ENCODE assay signal across 9 cellular contexts in the genomic region with DNA sequence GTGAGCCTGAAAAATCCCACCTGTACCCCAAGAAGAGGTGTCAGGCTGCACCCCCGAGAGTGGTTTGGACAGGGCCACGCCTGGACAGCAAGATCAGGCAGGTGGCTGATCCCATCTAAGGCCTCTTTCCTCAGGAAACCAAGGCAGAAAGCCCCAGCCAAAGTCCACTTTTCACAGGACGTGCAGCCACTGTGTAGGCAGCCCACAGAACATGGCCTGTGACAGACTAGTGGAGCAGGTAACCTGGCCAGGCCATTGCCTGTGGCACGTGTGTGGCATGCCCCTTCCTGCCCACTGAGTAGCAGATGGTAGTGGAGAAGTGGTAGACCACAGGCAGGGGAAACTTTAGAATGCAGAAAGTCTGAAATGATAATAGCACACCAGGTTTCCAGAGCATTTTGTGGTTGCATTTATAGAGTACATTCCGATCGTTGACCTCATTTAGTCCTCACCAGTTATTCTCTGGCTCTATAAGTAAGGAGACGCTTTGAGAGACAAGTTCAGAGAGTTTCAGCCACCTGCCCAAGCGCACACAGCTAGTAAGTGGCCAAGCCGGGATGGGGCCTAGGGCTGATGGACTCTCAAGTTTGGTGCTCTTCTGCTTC.
DNase-seq lines count a peak whose midpoint lies in the region; ATAC-seq and TF ChIP-seq lines count a peak whose summit lies in the region.
"Had no signal": no experiment of that assay in that cellular context is flagged by ENCODE, and none has a peak within 500 bp of the region (broad histone marks: within the 10 kb centered on the region; RNA-seq: fewer than 3 reads in every experiment).

No MANE protein-coding gene starts in this region.

- H3K9me3 ChIP-seq in transverse colon = no peaks in the 10 kb centered on the region
- H3K9me3 ChIP-seq: neutrophil had no signal

- TF ChIP-seq POLR2A in transverse colon (IDR thresholded peaks at IDR 0.05) = no peak

- no peak overlapping the region for H3K4me3 ChIP-seq in transverse colon

- H3K9me3 Mint-ChIP-seq in activated naive CD4-positive, alpha-beta T cell treated with anti-CD3 and anti-CD28 coated beads, Interleukin-2, amount 10 ng/mL, durations not matched to agents 7 days and 5 days = no peaks in the 10 kb centered on the region

- CTCF ChIA-PET in activated naive CD4-positive, alpha-beta T cell treated with anti-CD3 and anti-CD28 coated beads, Interleukin-2, amount 10 ng/mL, durations not matched to agents 7 days and 5 days (lab: Charles Lee) = no interaction called here

- intact Hi-C loops in transverse colon (cut with DNase I; ENCODE audit: low total_unique reads) = loop anchor here (10.0 kb wide), 2 partner anchors 61 to 121 kb away; a partner anchor contains a TSS

- H3K27me3 ChIP-seq in transverse colon = no peaks in the 10 kb centered on the region
- H3K27me3 ChIP-seq: neutrophil had no signal

- TF ChIP-seq EP300 in transverse colon (IDR thresholded peaks at IDR 0.05; ENCODE audit: low read depth) = no peak

- in situ Hi-C loops in transverse colon (cut with MboI; ENCODE audit: low pct_ligation_motif_present in 1 of 4, low pct_unique_long_range_greater_than_20kb in 1 of 4, low sequenced_read_pairs in 3 of 4) = no loop called here

- H3K4me3 Mint-ChIP-seq in activated naive CD4-positive, alpha-beta T cell treated with anti-CD3 and anti-CD28 coated beads, Interleukin-2, amount 10 ng/mL, durations not matched to agents 7 days and 5 days = no peak overlapping the region

- no peaks in the 10 kb centered on the region for H3K36me3 ChIP-seq in transverse colon

- ATAC-seq in HG03460 (IDR thresholded peaks at IDR 0.05; ENCODE audit: unreplicated experiment) (no peak), HG03439 (IDR thresholded peaks at IDR 0.05; ENCODE audit: unreplicated experiment) (no peak)

- H3K27me3 Mint-ChIP-seq in activated naive CD4-positive, alpha-beta T cell treated with anti-CD3 and anti-CD28 coated beads, Interleukin-2, amount 10 ng/mL, durations not matched to agents 7 days and 5 days = no peaks in the 10 kb centered on the region

- peak overlapping the region; percentile 63 for H3K27ac Mint-ChIP-seq in activated naive CD4-positive, alpha-beta T cell treated with anti-CD3 and anti-CD28 coated beads, Interleukin-2, amount 10 ng/mL, durations not matched to agents 7 days and 5 days

- H3K27ac ChIP-seq in transverse colon = peak overlapping the region; percentile 25 to 78 (median 70)
- H3K27ac ChIP-seq: neutrophil had no signal

- peaks cover 72% of the 10 kb centered on the region for H3K36me3 Mint-ChIP-seq in activated naive CD4-positive, alpha-beta T cell treated with anti-CD3 and anti-CD28 coated beads, Interleukin-2, amount 10 ng/mL, durations not matched to agents 7 days and 5 days

- 64% methylated on average over 9 of the region's 9 CpGs; no CpG with 5 or more reads in 1 of the 2 donors for WGBS in transverse colon (ENCODE audit: low coverage in 1 of 2), 2 donors

- no peak for DNase-seq in activated naive CD4-positive, alpha-beta T cell treated with anti-CD3 and anti-CD28 coated beads, Interleukin-2, amount 10 ng/mL, durations not matched to agents 7 days and 5 days
- DNase-seq in activated naive CD4-positive, alpha-beta T cell (lab: John Stamatoyannopoulos, UW) = no peak
- peak; percentile 49 for DNase-seq in activated CD8-positive, alpha-beta memory T cell treated with anti-CD3 and anti-CD28 coated beads, Interleukin-2, amount 50 U/mL, for 48 hours
- DNase-seq in iris pigment epithelial cell (ENCODE audit: low read depth) = peak; percentile 70
- no peak for DNase-seq in transverse colon
- DNase-seq in NCI-H446 treated with DMSO at 0.1 percent for 48 hours (lab: John Stamatoyannopoulos, UW) = no peak

- peaks cover 10 to 38% (median 18%) of the 10 kb centered on the region in 4 donors for H3K4me1 ChIP-seq in transverse colon

- peaks cover 7% of the 10 kb centered on the region for H3K4me1 Mint-ChIP-seq in activated naive CD4-positive, alpha-beta T cell treated with anti-CD3 and anti-CD28 coated beads, Interleukin-2, amount 10 ng/mL, durations not matched to agents 7 days and 5 days

- TF ChIP-seq CTCF in transverse colon (IDR thresholded peaks at IDR 0.05) = no peak

Comparison
In these comparisons a context has a peak if more than half of its experiments do, and no peak if none do; other contexts are left out.
1. DNase-seq: peak in activated CD8-positive, alpha-beta memory T cell treated with anti-CD3 and anti-CD28 coated beads, Interleukin-2, amount 50 U/mL, for 48 hours (single experiment) and iris pigment epithelial cell (single experiment); none in activated naive CD4-positive, alpha-beta T cell treated with anti-CD3 and anti-CD28 coated beads, Interleukin-2, amount 10 ng/mL, durations not matched to agents 7 days and 5 days (single experiment), activated naive CD4-positive, alpha-beta T cell (0 of 4), transverse colon (single experiment) and NCI-H446 treated with DMSO at 0.1 percent for 48 hours (single experiment).